In genomic region chr15:96047255-96047931, GRCh38 we compare ENCODE assay signal across 12 cellular contexts.
DNase-seq lines count a peak whose midpoint lies in the region; ATAC-seq, FAIRE-seq and TF ChIP-seq lines count a peak whose summit lies in the region.
"Had no signal": no experiment of that assay in that cellular context is flagged by ENCODE, and none has a peak within 500 bp of the region (broad histone marks: within the 10 kb centered on the region; RNA-seq: fewer than 3 reads in every experiment).

No MANE protein-coding gene starts in this region.

- TF ChIP-seq RAD21 in K562 (CRISPR knock-in tag; conservative IDR thresholded peaks at IDR 0.05 in 1 of 2, IDR thresholded peaks at IDR 0.05 in 1 of 2): no peak

- TF ChIP-seq CTCF in HFFc6 (IDR thresholded peaks at IDR 0.05) (no peak), K562 (IDR thresholded peaks at IDR 0.05 in 2 of 3, conservative IDR thresholded peaks at IDR 0.05 in 1 of 3; ENCODE audit: insufficient read depth in 2 of 3, low read depth in 1 of 3, low read length in 3 of 3) (no peak), kidney epithelial cell (IDR thresholded peaks at IDR 0.05; ENCODE audit: insufficient read depth, low read length, poor library complexity, severe bottlenecking) (no peak), tibial artery (IDR thresholded peaks at IDR 0.05) (peak in 1 of 2 experiments; percentile 7), thyroid gland (IDR thresholded peaks at IDR 0.05) (no peak), GM13976 (IDR thresholded peaks at IDR 0.05; ENCODE audit: borderline replicate concordance, control extremely low read depth, extremely low read depth, insufficient read depth, missing control alignments) (no peak)

- no peak for TF ChIP-seq POLR2A in K562 (conservative IDR thresholded peaks at IDR 0.05)
- no peak for TF ChIP-seq POLR2A in thyroid gland (IDR thresholded peaks at IDR 0.05)

- no peaks in the 10 kb centered on the region for H3K9me1 ChIP-seq in K562 (ENCODE audit: control insufficient read depth, insufficient read depth, low read length)

- FAIRE-seq in K562 (lab: Jason Lieb, UNC): peak; percentile 40

- ATAC-seq in K562: peak; percentile 68
- ATAC-seq in natural killer cell treated with Interleukin-12 subunit alpha and Interleukin-12 subunit beta and Interleukin-15 and Interleukin-18, amount 100 ng/mL, for 72 hours: no peak
- ATAC-seq: stimulated activated naive B cell treated with anti-CD40 and anti-IgM and Interleukin-4, amounts not matched to agents 10 μg/mL and 1 μg/mL and 100 μg/mL, for 72 hours had no signal

- peak overlapping the region; percentile 11 to 67; a peak in 1 of 4 replicates for H3K9ac ChIP-seq in K562 (ENCODE audit: insufficient read depth in 1 of 2, low read depth in 2 of 2, low read length in 2 of 2)

- CTCF ChIA-PET in K562 (lab: Yijun Ruan, JAX; ENCODE audit: low intra/inter-chr PET ratio): no interaction called here

- no TSS peak for BruUV-seq in K562 (replicated peaks; lab: Mats Ljungman, UMichigan)

- no peaks in the 10 kb centered on the region for H3K36me3 ChIP-seq in K562 (ENCODE audit: control insufficient read depth, insufficient read depth, low read length)
- no peaks in the 10 kb centered on the region for H3K36me3 ChIP-seq in kidney epithelial cell (ENCODE audit: control insufficient read depth, insufficient read depth, low read length)
- H3K36me3 ChIP-seq in tibial artery: no peaks in the 10 kb centered on the region
- no peaks in the 10 kb centered on the region for H3K36me3 ChIP-seq in thyroid gland

- H3K4me1 Mint-ChIP-seq in HFFc6 (ENCODE audit: low read depth): peaks cover 24% of the 10 kb centered on the region
- H3K4me1 Mint-ChIP-seq in natural killer cell treated with Interleukin-12 subunit alpha and Interleukin-12 subunit beta and Interleukin-15 and Interleukin-18, amount 100 ng/mL, for 72 hours (ENCODE audit: low read depth in 2 of 2): peaks cover 7 to 9% of the 10 kb centered on the region in 2 donors

- H2AFZ ChIP-seq in K562 (ENCODE audit: low read depth, low read length): peak overlapping the region; percentile 83

- POLR2A ChIA-PET in K562 (lab: Yijun Ruan, JAX): interaction anchor here (1.0 to 1.4 kb wide), 2 partner anchors 11 to 16 kb away, joined by 3 to 4 read pairs; no protein-coding TSS in a partner anchor

- H3K27ac ChIP-seq in K562 (ENCODE audit: extremely low read depth, low read depth, low read length) (no peak overlapping the region), tibial artery (peak overlapping the region; percentile 38 to 53), thyroid gland (peak overlapping the region in 1 of 3 donors; percentile 23)

- H3K4me1 ChIP-seq in K562 (replicated peaks in 1 of 2; ENCODE audit: control insufficient read depth in 2 of 2, insufficient read depth in 2 of 2, low read length in 2 of 2) (peaks cover under 1 to 37% of the 10 kb centered on the region in 2 experiments; a peak in 4 of 5 replicates), tibial artery (peaks cover 0 to 35% (median 15%) of the 10 kb centered on the region in 4 donors), thyroid gland (no peaks in the 10 kb centered on the region)

- in situ Hi-C loops in K562 (cut with MboI) (no loop called here), GM13976 (cut with MboI; ENCODE audit: low sequenced_read_pairs, unreplicated experiment) (no loop called here)

- no peaks in the 10 kb centered on the region for H3K27me3 ChIP-seq in K562 (ENCODE audit: control insufficient read depth in 2 of 2, insufficient read depth in 2 of 2, low read length in 2 of 2)
- H3K27me3 ChIP-seq in kidney epithelial cell (ENCODE audit: control insufficient read depth, insufficient read depth, low read length): no peaks in the 10 kb centered on the region
- H3K27me3 ChIP-seq in tibial artery: no peaks in the 10 kb centered on the region
- no peaks in the 10 kb centered on the region for H3K27me3 ChIP-seq in thyroid gland

- no peaks in the 10 kb centered on the region for H3K9me3 Mint-ChIP-seq in HFFc6
- no peaks in the 10 kb centered on the region for H3K9me3 Mint-ChIP-seq in natural killer cell treated with Interleukin-12 subunit alpha and Interleukin-12 subunit beta and Interleukin-15 and Interleukin-18, amount 100 ng/mL, for 72 hours

- WGBS in K562 (ENCODE audit: insufficient coverage, low coverage, missing lambda C conversion rate): 21% methylated on average over 14 of the region's 14 CpGs
- 25 to 26% methylated on average over 14 of the region's 14 CpGs for WGBS in thyroid gland, 2 donors

- no peaks in the 10 kb centered on the region for H3K79me2 ChIP-seq in K562 (ENCODE audit: control insufficient read depth, insufficient read depth, low read length)

- H3K9me3 ChIP-seq in K562 (replicated peaks; ENCODE audit: control insufficient read depth, insufficient read depth, low read depth, low read length): no peaks in the 10 kb centered on the region
- no peaks in the 10 kb centered on the region for H3K9me3 ChIP-seq in tibial artery
- no peaks in the 10 kb centered on the region for H3K9me3 ChIP-seq in thyroid gland

- no peak for TF ChIP-seq EP300 in K562 (IDR thresholded peaks at IDR 0.05; ENCODE audit: low read length)

- H3K27me3 Mint-ChIP-seq in HFFc6 (ENCODE audit: insufficient read depth): no peaks in the 10 kb centered on the region; the same call in 1 of the 2 replicates
- H3K27me3 Mint-ChIP-seq in natural killer cell treated with Interleukin-12 subunit alpha and Interleukin-12 subunit beta and Interleukin-15 and Interleukin-18, amount 100 ng/mL, for 72 hours: peaks cover 46 to 65% of the 10 kb centered on the region in 2 donors

- intact Hi-C loops in K562 (cut with micrococcal nuclease): no loop called here
- intact Hi-C loops in tibial artery (cut with DNase I; ENCODE audit: low total_unique reads): no loop called here
- intact Hi-C loops in thyroid gland (cut with DNase I): no loop called here

- peak; percentile 79 for DNase-seq in HFFc6
- peak in 1 of 4 experiments; percentile 31 for DNase-seq in K562 (ENCODE audit: extremely low read depth in 1 of 4, low spot score in 3 of 4)
- DNase-seq in kidney epithelial cell (ENCODE audit: low read depth): peak; percentile 50
- no peak for DNase-seq in tibial artery
- DNase-seq in natural killer cell treated with Interleukin-12 subunit alpha and Interleukin-12 subunit beta and Interleukin-15 and Interleukin-18, amount 100 ng/mL, for 72 hours (ENCODE audit: low spot score): no peak
- no peak for DNase-seq in thyroid gland
- no peak for DNase-seq in GM13976 (ENCODE audit: low spot score)
- DNase-seq: activated CD4-positive, alpha-beta T cell treated with anti-CD3 and anti-CD28 coated beads for 4 hours; central memory CD4-positive, alpha-beta T cell; NCI-H1105; stimulated activated naive B cell treated with anti-CD40 and anti-IgM and Interleukin-4, amounts not matched to agents 10 μg/mL and 1 μg/mL and 100 μg/mL, for 72 hours had no signal

- H3K4me3 ChIP-seq in K562: no peak overlapping the region
- H3K4me3 ChIP-seq in kidney epithelial cell (ENCODE audit: low read depth, low read length): no peak overlapping the region
- H3K4me3 ChIP-seq in tibial artery: peak overlapping the region; percentile 11
- no peak overlapping the region for H3K4me3 ChIP-seq in thyroid gland (replicated peaks in 1 of 3)
- H3K4me3 ChIP-seq: skin epidermis had no signal

- H3K4me2 ChIP-seq in K562 (ENCODE audit: insufficient read depth, low read length): peak overlapping the region; percentile 51

- peak overlapping the region; percentile 75 for H3K4me3 Mint-ChIP-seq in HFFc6
- H3K4me3 Mint-ChIP-seq in natural killer cell treated with Interleukin-12 subunit alpha and Interleukin-12 subunit beta and Interleukin-15 and Interleukin-18, amount 100 ng/mL, for 72 hours: no peak overlapping the region
- H3K4me3 Mint-ChIP-seq: stimulated activated naive B cell treated with anti-CD40 and anti-IgM and Interleukin-4, amounts not matched to agents 10 μg/mL and 1 μg/mL and 100 μg/mL, for 72 hours had no signal

- H4K20me1 ChIP-seq in K562 (replicated peaks; ENCODE audit: control insufficient read depth, insufficient read depth, low read length): no peaks in the 10 kb centered on the region

- no peaks in the 10 kb centered on the region for H3K36me3 Mint-ChIP-seq in HFFc6 (ENCODE audit: low read depth)
- no peaks in the 10 kb centered on the region for H3K36me3 Mint-ChIP-seq in natural killer cell treated with Interleukin-12 subunit alpha and Interleukin-12 subunit beta and Interleukin-15 and Interleukin-18, amount 100 ng/mL, for 72 hours
- H3K36me3 Mint-ChIP-seq: stimulated activated naive B cell treated with anti-CD40 and anti-IgM and Interleukin-4, amounts not matched to agents 10 μg/mL and 1 μg/mL and 100 μg/mL, for 72 hours had no signal

- peak overlapping the region; percentile 86 for H3K27ac Mint-ChIP-seq in HFFc6
- H3K27ac Mint-ChIP-seq in natural killer cell treated with Interleukin-12 subunit alpha and Interleukin-12 subunit beta and Interleukin-15 and Interleukin-18, amount 100 ng/mL, for 72 hours: no peak overlapping the region
- H3K27ac Mint-ChIP-seq: stimulated activated naive B cell treated with anti-CD40 and anti-IgM and Interleukin-4, amounts not matched to agents 10 μg/mL and 1 μg/mL and 100 μg/mL, for 72 hours had no signal

TF ChIP-seq in K562, 482 proteins besides CTCF, POLR2A, EP300 and RAD21 (continues in another document):
- no peak for TF ChIP-seq MXI1 (IDR thresholded peaks at IDR 0.05; ENCODE audit: low read depth, low read length)
- no peak for TF ChIP-seq HES1 (IDR thresholded peaks at IDR 0.05; ENCODE audit: low read depth)
- no peak for TF ChIP-seq NBN (IDR thresholded peaks at IDR 0.05; ENCODE audit: low read depth)
- TF ChIP-seq ZNF408 (CRISPR knock-in tag; IDR thresholded peaks at IDR 0.05; ENCODE audit: low read depth): no peak
- TF ChIP-seq ZNF217 (CRISPR knock-in tag; IDR thresholded peaks at IDR 0.05): no peak
- TF ChIP-seq NELFE (IDR thresholded peaks at IDR 0.05; ENCODE audit: insufficient read depth, insufficient read length): no peak

Comparison
In these comparisons a context has a peak if more than half of its experiments do, and no peak if none do; other contexts are left out.
1. DNase-seq: peak in HFFc6 (single experiment) and kidney epithelial cell (single experiment); none in tibial artery (0 of 2), natural killer cell treated with Interleukin-12 subunit alpha and Interleukin-12 subunit beta and Interleukin-15 and Interleukin-18, amount 100 ng/mL, for 72 hours (single experiment), thyroid gland (0 of 2) and GM13976 (single experiment).
2. H3K4me3 ChIP-seq: peak in tibial artery (2 of 2); none in K562 (single experiment), kidney epithelial cell (single experiment) and thyroid gland (0 of 3).